28 cellular contexts compared by ENCODE assay signal in the genomic region with DNA sequence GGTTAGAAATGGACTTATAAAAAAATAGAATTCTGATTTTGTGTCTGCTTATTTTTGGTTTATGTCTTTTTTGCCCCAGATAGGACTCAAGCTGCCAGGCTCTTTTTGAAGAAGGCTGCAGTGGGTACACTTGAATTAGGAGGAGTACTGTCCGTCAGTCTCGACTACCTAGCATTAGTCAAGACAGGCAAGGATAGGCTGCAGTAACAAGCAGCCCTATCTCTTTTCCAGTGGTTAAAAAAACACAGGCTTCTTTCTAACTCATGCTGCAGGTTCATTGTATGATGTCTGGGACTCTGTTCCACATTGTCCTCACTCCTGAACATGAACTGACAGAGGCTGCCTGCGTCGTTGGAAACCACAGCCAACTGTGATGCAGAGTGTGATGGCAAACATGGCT. TPM values are rescaled to one million over a fixed set of nuclear protein-coding genes. Genes with fewer than 3 reads are reported as not detected.
"Had no signal": no experiment of that assay in that cellular context is flagged by ENCODE, and none has a peak within 500 bp of the region (broad histone marks: within the 10 kb centered on the region; RNA-seq: fewer than 3 reads in every experiment).

No MANE protein-coding gene starts in this region.

- ATAC-seq: stimulated activated effector memory CD8-positive, alpha-beta T cell treated with anti-CD3 and anti-CD28 coated beads, Interleukin-12 subunit alpha, Interleukin-12 subunit beta, amount 100 ng/mL, for 72 hours; stimulated activated memory B cell treated with anti-CD40 and anti-IgM and Interleukin-4, amounts not matched to agents 10 μg/mL and 1 μg/mL and 100 μg/mL, for 72 hours; stimulated activated naive B cell treated with anti-CD40 and anti-IgM and Interleukin-4, amounts not matched to agents 10 μg/mL and 1 μg/mL and 100 μg/mL, for 72 hours; stimulated activated naive CD8-positive, alpha-beta T cell treated with anti-CD3 and anti-CD28 coated beads, Interleukin-15, amount 100 ng/mL, for 72 hours; stimulated activated naive CD8-positive, alpha-beta T cell treated with anti-CD3 and anti-CD28 coated beads, Interleukin-15, Interleukin-2, amounts not matched to agents 100 U/mL and 50 U/mL, for 24 hours; upper lobe of right lung had no signal

- H3K4me3 ChIP-seq: stomach, suprapubic skin, testis, thoracic aorta, thyroid gland, tibial artery, tibial nerve, transverse colon, upper lobe of left lung, upper lobe of right lung, uterus, vagina had no signal

- H3K27ac ChIP-seq: stomach, suprapubic skin, testis, thoracic aorta, thyroid gland, tibial artery, tibial nerve, transverse colon, upper lobe of left lung, upper lobe of right lung, uterus, vagina had no signal

- DNase-seq: stimulated activated CD4-positive, alpha-beta T cell treated with anti-CD3 and anti-CD28 coated beads, Interleukin-2, amount 100 ng/mL, for 48 hours; stimulated activated CD4-positive, alpha-beta T cell treated with anti-CD3 and anti-CD28 coated beads, Interleukin-4, amount 100 ng/mL, for 1 hour; stimulated activated CD4-positive, alpha-beta T cell treated with anti-CD3 and anti-CD28 coated beads, Interleukin-4, amount 100 ng/mL, for 24 hours; stimulated activated CD4-positive, alpha-beta T cell treated with anti-CD3 and anti-CD28 coated beads, Interleukin-4, amount 100 ng/mL, for 4 hours; stimulated activated CD8-positive, alpha-beta memory T cell treated with anti-CD3 and anti-CD28 coated beads, Interleukin-4, amount 100 ng/mL, for 48 hours; stimulated activated naive B cell treated with anti-CD40 and anti-IgM and Interleukin-4, amounts not matched to agents 10 μg/mL and 1 μg/mL and 100 μg/mL, for 72 hours; stimulated activated naive CD4-positive, alpha-beta T cell; stimulated activated naive CD4-positive, alpha-beta T cell treated with Interleukin-2 at 50 U/mL for 16 hours; stimulated activated naive CD8-positive, alpha-beta T cell treated with anti-CD3 and anti-CD28 coated beads, Interleukin-15, amount 100 ng/mL, for 72 hours; stimulated activated naive CD8-positive, alpha-beta T cell treated with anti-CD3 and anti-CD28 coated beads, Interleukin-15, Interleukin-2, amounts not matched to agents 100 U/mL and 50 U/mL, for 24 hours; stomach; substantia nigra; testis; thyroid gland; tibial artery; transverse colon; trophoblast cell; upper lobe of left lung; upper lobe of right lung; uterus had no signal

- H3K4me1 ChIP-seq: stomach, suprapubic skin, testis, tibial artery, tibial nerve, transverse colon, upper lobe of left lung, upper lobe of right lung, uterus had no signal

- H3K36me3 ChIP-seq: stomach, suprapubic skin, thoracic aorta, thyroid gland, tibial artery, tibial nerve, transverse colon, upper lobe of left lung, upper lobe of right lung, uterus, vagina had no signal

- H3K27me3 ChIP-seq: stomach, suprapubic skin, testis, thyroid gland, tibial artery, tibial nerve, transverse colon, upper lobe of left lung, upper lobe of right lung, uterus, vagina had no signal

- FAIRE-seq: urothelium cell line had no signal

- H3K9me3 ChIP-seq: stomach, suprapubic skin, testis, thoracic aorta, thyroid gland, tibial artery, tibial nerve, transverse colon, upper lobe of left lung, upper lobe of right lung, uterus, vagina had no signal

RNA-seq across cellular contexts. Expression of gene C16orf46, which starts 8.0 kb away (rescaled TPM):
- total RNA-seq: ureter had no signal
